Comparison of ENCODE assay signal across 10 cellular contexts in genomic region chr2:217932661-217933325, GRCh38.
DNase-seq lines count a peak whose midpoint lies in the region; ATAC-seq and TF ChIP-seq lines count a peak whose summit lies in the region.
"Had no signal": no experiment of that assay in that cellular context is flagged by ENCODE, and none has a peak within 500 bp of the region (broad histone marks: within the 10 kb centered on the region; RNA-seq: fewer than 3 reads in every experiment).

No MANE protein-coding gene starts in this region.

- peak; percentile 65 for TF ChIP-seq RAD21 in SK-N-SH (IDR thresholded peaks at IDR 0.05; ENCODE audit: low read length)

- peak; percentile 21 for TF ChIP-seq CTCF in DND-41 (IDR thresholded peaks at IDR 0.05; ENCODE audit: borderline replicate concordance, extremely low read depth, low read length, poor library complexity, severe bottlenecking)
- TF ChIP-seq CTCF in SK-N-SH (IDR thresholded peaks at IDR 0.05) = peak; percentile 49
- TF ChIP-seq CTCF in heart left ventricle (IDR thresholded peaks at IDR 0.05) = peak in 1 of 12 donors; percentile 12
- TF ChIP-seq CTCF in CD8-positive, alpha-beta T cell (IDR thresholded peaks at IDR 0.05) = no peak

- no peak for TF ChIP-seq POLR2A in heart left ventricle (IDR thresholded peaks at IDR 0.05)

- H3K27ac Mint-ChIP-seq in activated T-cell treated with anti-CD3 and anti-CD28 coated beads, Interleukin-2, amount 50 U/mL, for 24 hours = no peak overlapping the region
- H3K27ac Mint-ChIP-seq in CD8-positive, alpha-beta T cell = no peak overlapping the region
- peak overlapping the region in 1 of 9 donors; percentile 72 for H3K27ac Mint-ChIP-seq in naive thymus-derived CD4-positive, alpha-beta T cell
- H3K27ac Mint-ChIP-seq: activated T-helper 17 cell treated with anti-CD3 and anti-CD28 coated beads, Interleukin-2, amount 50 U/mL, for 72 hours; stimulated activated memory B cell treated with anti-CD40 and anti-IgM and Interleukin-4, amounts not matched to agents 10 μg/mL and 1 μg/mL and 100 μg/mL, for 72 hours had no signal

- H3K9me3 ChIP-seq in DND-41 (ENCODE audit: insufficient read depth, low read length, severe bottlenecking) (no peaks in the 10 kb centered on the region), SK-N-SH (no peaks in the 10 kb centered on the region), heart left ventricle (no peaks in the 10 kb centered on the region)
- no peaks in the 10 kb centered on the region for H3K9me3 ChIP-seq in CD8-positive, alpha-beta T cell (ENCODE audit: low read length)
- H3K9me3 ChIP-seq in naive thymus-derived CD4-positive, alpha-beta T cell (ENCODE audit: control insufficient read depth in 2 of 3, low read length in 3 of 3) = no peaks in the 10 kb centered on the region

- H3K4me3 Mint-ChIP-seq in activated T-cell treated with anti-CD3 and anti-CD28 coated beads, Interleukin-2, amount 50 U/mL, for 24 hours = no peak overlapping the region
- no peak overlapping the region for H3K4me3 Mint-ChIP-seq in CD8-positive, alpha-beta T cell
- no peak overlapping the region for H3K4me3 Mint-ChIP-seq in naive thymus-derived CD4-positive, alpha-beta T cell
- H3K4me3 Mint-ChIP-seq: activated T-helper 17 cell treated with anti-CD3 and anti-CD28 coated beads, Interleukin-2, amount 50 U/mL, for 72 hours; stimulated activated memory B cell treated with anti-CD40 and anti-IgM and Interleukin-4, amounts not matched to agents 10 μg/mL and 1 μg/mL and 100 μg/mL, for 72 hours had no signal

- H3K4me1 ChIP-seq in DND-41 (ENCODE audit: insufficient read depth, low read length) (no peaks in the 10 kb centered on the region), SK-N-SH (ENCODE audit: control insufficient read depth in 1 of 2, insufficient read depth in 2 of 2, low read depth in 1 of 2, low read length in 1 of 2) (peaks cover 77 to 96% of the 10 kb centered on the region in 2 experiments), heart left ventricle (peaks cover 49 to 100% (median 100%) of the 10 kb centered on the region in 12 donors)
- no peaks in the 10 kb centered on the region for H3K4me1 ChIP-seq in CD8-positive, alpha-beta T cell (ENCODE audit: insufficient read depth, low read length)
- H3K4me1 ChIP-seq in naive thymus-derived CD4-positive, alpha-beta T cell (ENCODE audit: control insufficient read depth in 2 of 2, insufficient read depth in 2 of 2, low read length in 2 of 2) = no peaks in the 10 kb centered on the region

- no peaks in the 10 kb centered on the region for H3K9me2 ChIP-seq in SK-N-SH

- H2AFZ ChIP-seq in DND-41 (ENCODE audit: low read depth, low read length) (no peak overlapping the region), SK-N-SH (ENCODE audit: low read depth) (no peak overlapping the region)

- H3F3A ChIP-seq in SK-N-SH (replicated peaks; ENCODE audit: insufficient read depth) = peaks cover 34% of the 10 kb centered on the region

- H3K4me2 ChIP-seq in DND-41 (ENCODE audit: insufficient read depth, low read length) = no peak overlapping the region
- peak overlapping the region; percentile 72 for H3K4me2 ChIP-seq in SK-N-SH

- no peaks in the 10 kb centered on the region for H3K36me3 ChIP-seq in DND-41 (ENCODE audit: insufficient read depth, low read length)
- H3K36me3 ChIP-seq in SK-N-SH (replicated peaks in 1 of 2; ENCODE audit: control insufficient read depth in 1 of 2, insufficient read depth in 2 of 2, low read length in 1 of 2) = peaks cover 0 to 2% of the 10 kb centered on the region in 2 experiments
- peaks cover 0 to 17% (median 5%) of the 10 kb centered on the region in 9 donors for H3K36me3 ChIP-seq in heart left ventricle
- no peaks in the 10 kb centered on the region for H3K36me3 ChIP-seq in CD8-positive, alpha-beta T cell (ENCODE audit: insufficient read depth, low read length)
- H3K36me3 ChIP-seq in naive thymus-derived CD4-positive, alpha-beta T cell (ENCODE audit: control insufficient read depth in 2 of 3, insufficient read depth in 3 of 3, low read length in 3 of 3) = no peaks in the 10 kb centered on the region

- no peak for DNase-seq in DND-41
- peak; percentile 87 for DNase-seq in SK-N-SH
- peak in 4 of 5 donors; percentile 60 to 71 (median 69) for DNase-seq in heart left ventricle
- DNase-seq in retina = peak; percentile 92
- DNase-seq in activated T-cell treated with anti-CD3 and anti-CD28 coated beads, Interleukin-2, amount 50 U/mL, for 24 hours = no peak
- no peak for DNase-seq in CD8-positive, alpha-beta T cell
- no peak for DNase-seq in naive thymus-derived CD4-positive, alpha-beta T cell

- intact Hi-C loops in heart left ventricle (cut with DNase I) = loop anchor here in 2 of 10 donors (5.0 to 10.0 kb wide), 2 partner anchors 52 to 145 kb away; no protein-coding TSS in a partner anchor
- intact Hi-C loops in CD8-positive, alpha-beta T cell (cut with DNase I, micrococcal nuclease) = no loop called here
- intact Hi-C loops in naive thymus-derived CD4-positive, alpha-beta T cell (cut with micrococcal nuclease) = no loop called here

- H3K9me3 Mint-ChIP-seq in activated T-cell treated with anti-CD3 and anti-CD28 coated beads, Interleukin-2, amount 50 U/mL, for 24 hours = no peaks in the 10 kb centered on the region
- no peaks in the 10 kb centered on the region for H3K9me3 Mint-ChIP-seq in CD8-positive, alpha-beta T cell
- peaks cover 0 to 2% (median 0%) of the 10 kb centered on the region in 11 donors for H3K9me3 Mint-ChIP-seq in naive thymus-derived CD4-positive, alpha-beta T cell
- H3K9me3 Mint-ChIP-seq: activated T-helper 17 cell treated with anti-CD3 and anti-CD28 coated beads, Interleukin-2, amount 50 U/mL, for 72 hours; stimulated activated memory B cell treated with anti-CD40 and anti-IgM and Interleukin-4, amounts not matched to agents 10 μg/mL and 1 μg/mL and 100 μg/mL, for 72 hours had no signal

- POLR2A ChIA-PET in SK-N-SH (lab: Yijun Ruan, JAX) = interaction anchor here (0.8 to 3.9 kb wide), 9 partner anchors 8 to 100 kb away, joined by 3 to 28 read pairs (median 5); partner anchors contain the start of gene TNS1
- POLR2A ChIA-PET in CD8-positive, alpha-beta T cell (lab: Charles Lee) = no interaction called here
- POLR2A ChIA-PET in naive thymus-derived CD4-positive, alpha-beta T cell (lab: Charles Lee) = no interaction called here

- ATAC-seq in DND-41 (ENCODE audit: insufficient read depth, low read depth) (no peak), heart left ventricle (peak; percentile 4 to 38 (median 14)), GM21717 (IDR thresholded peaks at IDR 0.05; ENCODE audit: unreplicated experiment) (no peak)
- ATAC-seq in CD8-positive, alpha-beta T cell = no peak
- no peak for ATAC-seq in naive thymus-derived CD4-positive, alpha-beta T cell
- ATAC-seq: activated T-helper 17 cell treated with anti-CD3 and anti-CD28 coated beads, Interleukin-2, amount 50 U/mL, for 72 hours; stimulated activated memory B cell treated with anti-CD40 and anti-IgM and Interleukin-4, amounts not matched to agents 10 μg/mL and 1 μg/mL and 100 μg/mL, for 72 hours had no signal

- WGBS in SK-N-SH (ENCODE audit: low lambda C conversion rate) = 43% methylated on average over 17 of the region's 18 CpGs
- WGBS in heart left ventricle, 4 donors = 18 to 26% (median 21%) methylated on average over 18 of the region's 18 CpGs

- H3K79me2 ChIP-seq in DND-41 (ENCODE audit: insufficient read depth, low read length) (no peaks in the 10 kb centered on the region), SK-N-SH (ENCODE audit: insufficient read depth) (peaks cover 94% of the 10 kb centered on the region)

- peak in 1 of 2 experiments; percentile 90; a peak in 2 of 4 replicates for TF ChIP-seq EP300 in SK-N-SH (IDR thresholded peaks at IDR 0.05; ENCODE audit: borderline replicate concordance in 1 of 2, low read depth in 1 of 2, low read length in 1 of 2)

- CTCF ChIA-PET in SK-N-SH (lab: Yijun Ruan, JAX) = interaction anchor here (0.7 to 14.7 kb wide), 32 partner anchors 9 to 253 kb away, joined by 3 to 129 read pairs (median 4); no protein-coding TSS in a partner anchor
- CTCF ChIA-PET in CD8-positive, alpha-beta T cell (lab: Charles Lee) = interaction anchor here (0.7 kb wide), 1 partner anchor 1295 kb away, joined by 3 read pairs; no protein-coding TSS in a partner anchor
- CTCF ChIA-PET in naive thymus-derived CD4-positive, alpha-beta T cell (lab: Charles Lee) = no interaction called here

- H3K27ac ChIP-seq in DND-41 (ENCODE audit: low read length) (no peak overlapping the region), SK-N-SH (ENCODE audit: low read depth in 2 of 2, low read length in 1 of 2) (peak overlapping the region; percentile 86 to 96), heart left ventricle (peak overlapping the region; percentile 92 to 99 (median 96))
- H3K27ac ChIP-seq in CD8-positive, alpha-beta T cell (ENCODE audit: low read depth, low read length) = no peak overlapping the region
- no peak overlapping the region for H3K27ac ChIP-seq in naive thymus-derived CD4-positive, alpha-beta T cell (ENCODE audit: low read depth, low read length)

- peaks cover 17% of the 10 kb centered on the region for H3K27me3 Mint-ChIP-seq in activated T-cell treated with anti-CD3 and anti-CD28 coated beads, Interleukin-2, amount 50 U/mL, for 24 hours
- no peaks in the 10 kb centered on the region for H3K27me3 Mint-ChIP-seq in CD8-positive, alpha-beta T cell (ENCODE audit: low read depth)
- peaks cover 6 to 30% (median 19%) of the 10 kb centered on the region in 5 donors for H3K27me3 Mint-ChIP-seq in naive thymus-derived CD4-positive, alpha-beta T cell

- no peaks in the 10 kb centered on the region for H3K36me3 Mint-ChIP-seq in activated T-cell treated with anti-CD3 and anti-CD28 coated beads, Interleukin-2, amount 50 U/mL, for 24 hours (ENCODE audit: low read depth)
- no peaks in the 10 kb centered on the region for H3K36me3 Mint-ChIP-seq in CD8-positive, alpha-beta T cell
- no peaks in the 10 kb centered on the region for H3K36me3 Mint-ChIP-seq in naive thymus-derived CD4-positive, alpha-beta T cell
- H3K36me3 Mint-ChIP-seq: stimulated activated memory B cell treated with anti-CD40 and anti-IgM and Interleukin-4, amounts not matched to agents 10 μg/mL and 1 μg/mL and 100 μg/mL, for 72 hours had no signal

- peaks cover 15% of the 10 kb centered on the region for H3K27me3 ChIP-seq in DND-41 (ENCODE audit: insufficient read depth, low read length, poor library complexity)
- H3K27me3 ChIP-seq in SK-N-SH (ENCODE audit: insufficient read depth) = no peaks in the 10 kb centered on the region
- H3K27me3 ChIP-seq in heart left ventricle = no peaks in the 10 kb centered on the region
- no peaks in the 10 kb centered on the region for H3K27me3 ChIP-seq in CD8-positive, alpha-beta T cell (ENCODE audit: insufficient read depth, low read length)
- no peaks in the 10 kb centered on the region for H3K27me3 ChIP-seq in naive thymus-derived CD4-positive, alpha-beta T cell (ENCODE audit: control insufficient read depth in 2 of 2, insufficient read depth in 2 of 2, low read length in 2 of 2)

- H4K20me1 ChIP-seq in DND-41 (ENCODE audit: insufficient read depth, low read length) = peaks cover 5% of the 10 kb centered on the region; the same call in 1 of the 2 replicates
- peaks cover 40% of the 10 kb centered on the region; the same call in 1 of the 2 replicates for H4K20me1 ChIP-seq in SK-N-SH (ENCODE audit: insufficient read depth)

- H3K4me1 Mint-ChIP-seq in activated T-cell treated with anti-CD3 and anti-CD28 coated beads, Interleukin-2, amount 50 U/mL, for 24 hours (ENCODE audit: low read depth) = no peaks in the 10 kb centered on the region
- H3K4me1 Mint-ChIP-seq in CD8-positive, alpha-beta T cell (ENCODE audit: low read depth) = no peaks in the 10 kb centered on the region
- peaks cover 0 to 21% (median 0%) of the 10 kb centered on the region in 7 donors for H3K4me1 Mint-ChIP-seq in naive thymus-derived CD4-positive, alpha-beta T cell

- H3K9ac ChIP-seq in DND-41 (ENCODE audit: low read depth, low read length) (no peak overlapping the region), SK-N-SH (peak overlapping the region; percentile 43; the same call in 1 of the 2 replicates)

- H3K4me3 ChIP-seq in DND-41 (ENCODE audit: low read depth in 1 of 2, low read length in 2 of 2) (no peak overlapping the region), SK-N-SH (ENCODE audit: low read depth in 2 of 2, low read length in 1 of 2) (no peak overlapping the region), heart left ventricle (peak overlapping the region in 6 of 12 donors; percentile 22 to 95 (median 48))
- no peak overlapping the region for H3K4me3 ChIP-seq in CD8-positive, alpha-beta T cell (ENCODE audit: low read depth, low read length)
- no peak overlapping the region for H3K4me3 ChIP-seq in naive thymus-derived CD4-positive, alpha-beta T cell (ENCODE audit: low read length)

Comparison
In these comparisons a context has a peak if more than half of its experiments do, and no peak if none do; other contexts are left out.
1. ATAC-seq: peak in heart left ventricle (4 of 4); none in DND-41 (single experiment), GM21717 (single experiment), CD8-positive, alpha-beta T cell (single experiment) and naive thymus-derived CD4-positive, alpha-beta T cell (single experiment).
2. DNase-seq: peak in SK-N-SH (single experiment), heart left ventricle (4 of 5) and retina (single experiment); none in DND-41 (single experiment), activated T-cell treated with anti-CD3 and anti-CD28 coated beads, Interleukin-2, amount 50 U/mL, for 24 hours (single experiment), CD8-positive, alpha-beta T cell (0 of 7) and naive thymus-derived CD4-positive, alpha-beta T cell (0 of 9).
3. H3K27ac ChIP-seq: peak in SK-N-SH (2 of 2) and heart left ventricle (12 of 12); none in DND-41 (single experiment), CD8-positive, alpha-beta T cell (single experiment) and naive thymus-derived CD4-positive, alpha-beta T cell (single experiment).